In the genomic region with DNA sequence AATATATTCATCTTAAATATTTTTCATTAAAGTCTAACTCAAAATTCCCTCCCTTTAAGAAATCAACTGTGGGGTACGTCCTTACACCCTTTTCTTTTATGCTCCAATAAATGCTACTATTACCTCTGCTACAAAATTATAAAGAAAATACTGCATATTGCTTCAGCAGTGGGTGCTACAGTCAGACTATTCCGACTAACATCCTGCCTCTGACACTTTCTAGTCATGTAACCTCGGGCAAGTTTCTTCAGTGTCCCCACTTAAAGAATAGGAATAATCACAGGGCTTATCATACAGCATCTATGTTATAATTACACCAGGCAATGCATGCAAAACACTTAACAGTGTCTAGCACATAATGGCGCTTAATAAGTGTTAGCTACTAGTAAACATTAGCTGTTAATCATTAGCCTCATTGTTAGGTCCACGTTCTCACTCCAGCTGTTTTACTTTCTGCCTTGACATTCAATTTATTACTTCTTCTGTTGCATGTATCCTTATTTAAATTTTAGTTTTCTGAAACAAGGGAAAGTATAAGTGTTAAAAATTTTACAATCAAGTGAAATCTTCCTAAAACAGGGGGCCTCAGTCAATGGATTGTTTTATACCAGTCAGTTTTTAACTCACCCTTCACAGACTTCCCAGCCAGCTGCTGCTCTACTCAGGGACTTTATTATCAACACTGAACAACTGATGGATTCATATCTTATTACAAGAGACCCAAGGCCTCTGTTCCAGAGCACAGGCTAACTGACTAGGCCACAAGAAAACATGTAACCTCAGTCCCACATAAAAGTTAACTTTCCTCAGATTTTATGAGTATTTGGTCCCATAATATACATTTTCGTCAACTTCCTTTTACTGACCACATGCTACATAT, we compare ENCODE assay signal across 10 cellular contexts. TPM values are rescaled to one million over a fixed set of nuclear protein-coding genes. Genes with fewer than 3 reads are reported as not detected.
DNase-seq lines count a peak whose midpoint lies in the region; ATAC-seq and TF ChIP-seq lines count a peak whose summit lies in the region.
"Had no signal": no experiment of that assay in that cellular context is flagged by ENCODE, and none has a peak within 500 bp of the region (broad histone marks: within the 10 kb centered on the region; RNA-seq: fewer than 3 reads in every experiment).

No MANE protein-coding gene starts in this region.

- H3K9me3 Mint-ChIP-seq in activated T-helper 17 cell treated with anti-CD3 and anti-CD28 coated beads, Interleukin-2, amount 50 U/mL, for 72 hours: no peaks in the 10 kb centered on the region

- no peaks in the 10 kb centered on the region for H3K27me3 Mint-ChIP-seq in activated T-helper 17 cell treated with anti-CD3 and anti-CD28 coated beads, Interleukin-2, amount 50 U/mL, for 72 hours

- H3K27me3 ChIP-seq in WERI-Rb-1 (ENCODE audit: insufficient read depth, low read depth, severe bottlenecking): no peaks in the 10 kb centered on the region
- H3K27me3 ChIP-seq: brain microvascular endothelial cell had no signal

- peak; percentile 26 for ATAC-seq in GM21447 (IDR thresholded peaks at IDR 0.05; ENCODE audit: unreplicated experiment)
- no peak for ATAC-seq in activated T-helper 17 cell treated with anti-CD3 and anti-CD28 coated beads, Interleukin-2, amount 50 U/mL, for 72 hours (replicated peaks)

- no peak overlapping the region for H3K4me3 ChIP-seq in WERI-Rb-1 (ENCODE audit: low read depth, low read length)

- H3K36me3 Mint-ChIP-seq in activated T-helper 17 cell treated with anti-CD3 and anti-CD28 coated beads, Interleukin-2, amount 50 U/mL, for 72 hours (ENCODE audit: low read depth): peaks cover 15% of the 10 kb centered on the region

- peak; percentile 53 for DNase-seq in DMS 273 (lab: John Stamatoyannopoulos, UW; ENCODE audit: unreplicated experiment)
- DNase-seq in myocyte (ENCODE audit: low read depth): peak; percentile 58
- no peak for DNase-seq in NCI-H2107 (lab: John Stamatoyannopoulos, UW)
- DNase-seq in LoVo (ENCODE audit: low spot score): no peak
- DNase-seq in WERI-Rb-1: no peak
- no peak for DNase-seq in hepatic stellate cell (ENCODE audit: low spot score)
- DNase-seq: NCI-H345 had no signal

- peak overlapping the region; percentile 4 for H3K27ac Mint-ChIP-seq in activated T-helper 17 cell treated with anti-CD3 and anti-CD28 coated beads, Interleukin-2, amount 50 U/mL, for 72 hours

- H3K9me3 ChIP-seq in WERI-Rb-1 (ENCODE audit: severe bottlenecking): no peaks in the 10 kb centered on the region

- H3K36me3 ChIP-seq in WERI-Rb-1: peaks cover 3% of the 10 kb centered on the region; the same call in 1 of the 2 replicates
- H3K36me3 ChIP-seq: brain microvascular endothelial cell had no signal

- no peak for TF ChIP-seq CTCF in WERI-Rb-1 (IDR thresholded peaks at IDR 0.05; ENCODE audit: low read depth, low read length)

- no peak overlapping the region for H3K27ac ChIP-seq in WERI-Rb-1

- H3K4me3 Mint-ChIP-seq in activated T-helper 17 cell treated with anti-CD3 and anti-CD28 coated beads, Interleukin-2, amount 50 U/mL, for 72 hours: no peak overlapping the region

- peaks cover 23% of the 10 kb centered on the region for H3K4me1 Mint-ChIP-seq in activated T-helper 17 cell treated with anti-CD3 and anti-CD28 coated beads, Interleukin-2, amount 50 U/mL, for 72 hours

RNA-seq across cellular contexts. Expression of gene CLASP1, which starts 54.0 kb away (rescaled TPM):
- 100 to 1,000 TPM in 1 of 2 donors, 10 to 100 TPM in 1; 86.7 to 138 TPM for total RNA-seq in activated T-helper 17 cell treated with anti-CD3 and anti-CD28 coated beads, Interleukin-2, amount 50 U/mL, for 72 hours
- total RNA-seq in myocyte: 42.4 and 43.9 TPM in 2 replicates
- polyA plus RNA-seq in myocyte (2012): 21.5 TPM

Comparison
In these comparisons a context has a peak if more than half of its experiments do, and no peak if none do; other contexts are left out.
1. DNase-seq: peak in DMS 273 (single experiment) and myocyte (single experiment); none in NCI-H2107 (single experiment), LoVo (single experiment), WERI-Rb-1 (single experiment) and hepatic stellate cell (single experiment).